Comparison of ENCODE assay signal across 8 cellular contexts in the genomic region with DNA sequence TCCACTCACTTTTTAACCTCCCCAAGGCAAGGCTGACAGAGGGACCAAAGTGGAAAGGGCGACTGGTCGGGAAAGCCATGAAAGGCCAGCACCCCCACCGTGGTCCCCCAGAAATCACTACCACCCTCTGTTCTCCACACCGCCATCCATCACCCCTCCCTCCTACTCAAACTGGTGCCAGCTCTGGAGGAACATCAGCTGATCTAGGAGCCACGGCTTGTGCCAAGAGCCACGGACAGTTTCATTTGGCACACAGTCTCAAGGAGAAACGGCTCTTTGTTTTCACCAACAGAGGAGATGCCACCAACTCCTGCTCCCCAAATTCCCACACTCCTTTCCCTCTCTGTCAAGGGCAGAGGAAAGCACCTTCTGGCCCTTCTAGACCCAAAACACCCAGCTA. TPM values are rescaled to one million over a fixed set of nuclear protein-coding genes. Genes with fewer than 3 reads are reported as not detected.
DNase-seq lines count a peak whose midpoint lies in the region; ATAC-seq and TF ChIP-seq lines count a peak whose summit lies in the region.

No MANE protein-coding gene starts in this region.

- peak overlapping the region; percentile 83 for H3K27ac Mint-ChIP-seq in activated CD4-positive, alpha-beta memory T cell treated with anti-CD3 and anti-CD28 coated beads for 36 hours

- peak overlapping the region; percentile 91 for H3K27ac ChIP-seq in neutrophil

- POLR2A ChIA-PET in activated CD4-positive, alpha-beta memory T cell treated with anti-CD3 and anti-CD28 coated beads for 36 hours (lab: Charles Lee) = interaction anchor here (1.0 to 3.0 kb wide), 3 partner anchors 26 to 272 kb away, joined by 3 to 17 read pairs (median 4); a partner anchor contains a TSS

- H3K36me3 ChIP-seq in neutrophil = peaks cover 52% of the 10 kb centered on the region

- CTCF ChIA-PET in activated CD4-positive, alpha-beta memory T cell treated with anti-CD3 and anti-CD28 coated beads for 36 hours (lab: Charles Lee) = interaction anchor here (0.9 to 1.7 kb wide), 4 partner anchors 19 to 272 kb away, joined by 3 to 4 read pairs (median 4); a partner anchor contains a TSS

- ATAC-seq in HG03280 (IDR thresholded peaks at IDR 0.05; ENCODE audit: unreplicated experiment) (no peak), esophagus mucosa (no peak)

- H3K4me3 ChIP-seq in AG10803 (ENCODE audit: low read length) (no peak overlapping the region), neutrophil (ENCODE audit: low read depth in 1 of 2, low read length in 1 of 2) (peak overlapping the region; percentile 38)

- H3K36me3 Mint-ChIP-seq in activated CD4-positive, alpha-beta memory T cell treated with anti-CD3 and anti-CD28 coated beads for 36 hours = peaks cover 46% of the 10 kb centered on the region

- TF ChIP-seq CTCF in AG10803 (conservative IDR thresholded peaks at IDR 0.05; ENCODE audit: low read length) (no peak), neutrophil (IDR thresholded peaks at IDR 0.05) (no peak)

- peak; percentile 8 for DNase-seq in AG10803 (ENCODE audit: low read depth)
- no peak for DNase-seq in activated CD4-positive, alpha-beta memory T cell treated with anti-CD3 and anti-CD28 coated beads for 36 hours
- peak; percentile 14 for DNase-seq in fibroblast of gingiva (ENCODE audit: low read depth)
- no peak for DNase-seq in effector CD8-positive, alpha-beta T cell (lab: John Stamatoyannopoulos, UW)
- DNase-seq in DMS79 (lab: John Stamatoyannopoulos, UW) = no peak

- intact Hi-C loops in activated CD4-positive, alpha-beta memory T cell treated with anti-CD3 and anti-CD28 coated beads for 36 hours (cut with micrococcal nuclease) = loop anchor here (1.0 to 2.0 kb wide), 2 partner anchors 29 to 54 kb away; no protein-coding TSS in a partner anchor

- H3K9me3 ChIP-seq in neutrophil = no peaks in the 10 kb centered on the region

- no peak overlapping the region for H3K4me3 Mint-ChIP-seq in activated CD4-positive, alpha-beta memory T cell treated with anti-CD3 and anti-CD28 coated beads for 36 hours

- H3K4me1 Mint-ChIP-seq in activated CD4-positive, alpha-beta memory T cell treated with anti-CD3 and anti-CD28 coated beads for 36 hours (ENCODE audit: low read depth) = peaks cover 27% of the 10 kb centered on the region

- peaks cover 33 to 45% of the 10 kb centered on the region in 2 experiments for H3K4me1 ChIP-seq in neutrophil (ENCODE audit: control insufficient read depth in 1 of 2, insufficient read depth in 1 of 2, low read depth in 1 of 2, low read length in 1 of 2)

- H3K27me3 Mint-ChIP-seq in activated CD4-positive, alpha-beta memory T cell treated with anti-CD3 and anti-CD28 coated beads for 36 hours = no peaks in the 10 kb centered on the region

- no peaks in the 10 kb centered on the region for H3K9me3 Mint-ChIP-seq in activated CD4-positive, alpha-beta memory T cell treated with anti-CD3 and anti-CD28 coated beads for 36 hours

- H3K27me3 ChIP-seq in neutrophil = no peaks in the 10 kb centered on the region

RNA-seq across cellular contexts. Expression of a gene that starts 26.0 kb away (rescaled TPM):
- 10 to 100 TPM; 20.6 to 21.7 TPM for total RNA-seq in activated CD4-positive, alpha-beta memory T cell treated with anti-CD3 and anti-CD28 coated beads for 36 hours
- 16.6 TPM for total RNA-seq in esophagus mucosa

Comparison
In these comparisons a context has a peak if more than half of its experiments do, and no peak if none do; other contexts are left out.
1. DNase-seq: peak in AG10803 (single experiment) and fibroblast of gingiva (single experiment); none in activated CD4-positive, alpha-beta memory T cell treated with anti-CD3 and anti-CD28 coated beads for 36 hours (single experiment), effector CD8-positive, alpha-beta T cell (single experiment) and DMS79 (single experiment).